ENCODE assay signal across 2 cellular contexts in the genomic region with DNA sequence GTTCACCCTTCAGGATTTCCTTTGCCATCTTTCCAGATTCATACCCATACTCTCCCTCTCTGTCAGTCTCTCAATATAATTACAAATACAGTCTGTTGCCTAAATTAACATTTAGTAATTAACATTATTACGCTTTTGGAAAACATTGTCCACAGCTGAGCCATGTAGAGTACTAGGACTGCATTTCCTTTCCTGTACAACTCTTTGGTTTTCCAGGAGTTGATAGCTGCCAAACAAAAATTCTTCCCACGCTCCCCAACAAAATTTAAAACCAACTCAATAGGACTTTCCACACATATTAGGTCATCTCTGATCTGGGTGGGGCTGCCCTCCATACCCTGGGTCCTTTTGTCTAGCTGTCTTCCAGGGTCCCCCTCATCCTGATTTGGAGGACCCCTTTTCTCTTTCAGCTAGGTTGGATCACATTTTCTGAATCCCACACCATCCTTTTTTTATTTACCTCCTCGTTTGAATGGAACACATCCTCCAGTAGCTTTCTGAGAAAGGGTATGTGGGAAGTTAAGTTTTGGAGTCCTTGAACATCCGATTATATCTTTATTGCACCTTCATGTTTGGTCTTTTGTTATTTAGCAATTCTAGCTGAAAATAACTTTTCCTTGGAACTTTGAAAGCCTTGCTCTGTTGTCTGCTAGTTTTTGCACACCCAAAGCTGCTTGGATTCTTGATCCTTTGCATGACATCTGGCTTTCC.
A peak's percentile ranks its signal among the peaks of the same experiment; 100 is the strongest.
TF ChIP-seq lines count a peak whose summit lies in the region.

No MANE protein-coding gene starts in this region.

TF ChIP-seq in HepG2, 621 proteins besides CTCF, POLR2A, EP300 and RAD21:
- TF ChIP-seq, protein P1, sequence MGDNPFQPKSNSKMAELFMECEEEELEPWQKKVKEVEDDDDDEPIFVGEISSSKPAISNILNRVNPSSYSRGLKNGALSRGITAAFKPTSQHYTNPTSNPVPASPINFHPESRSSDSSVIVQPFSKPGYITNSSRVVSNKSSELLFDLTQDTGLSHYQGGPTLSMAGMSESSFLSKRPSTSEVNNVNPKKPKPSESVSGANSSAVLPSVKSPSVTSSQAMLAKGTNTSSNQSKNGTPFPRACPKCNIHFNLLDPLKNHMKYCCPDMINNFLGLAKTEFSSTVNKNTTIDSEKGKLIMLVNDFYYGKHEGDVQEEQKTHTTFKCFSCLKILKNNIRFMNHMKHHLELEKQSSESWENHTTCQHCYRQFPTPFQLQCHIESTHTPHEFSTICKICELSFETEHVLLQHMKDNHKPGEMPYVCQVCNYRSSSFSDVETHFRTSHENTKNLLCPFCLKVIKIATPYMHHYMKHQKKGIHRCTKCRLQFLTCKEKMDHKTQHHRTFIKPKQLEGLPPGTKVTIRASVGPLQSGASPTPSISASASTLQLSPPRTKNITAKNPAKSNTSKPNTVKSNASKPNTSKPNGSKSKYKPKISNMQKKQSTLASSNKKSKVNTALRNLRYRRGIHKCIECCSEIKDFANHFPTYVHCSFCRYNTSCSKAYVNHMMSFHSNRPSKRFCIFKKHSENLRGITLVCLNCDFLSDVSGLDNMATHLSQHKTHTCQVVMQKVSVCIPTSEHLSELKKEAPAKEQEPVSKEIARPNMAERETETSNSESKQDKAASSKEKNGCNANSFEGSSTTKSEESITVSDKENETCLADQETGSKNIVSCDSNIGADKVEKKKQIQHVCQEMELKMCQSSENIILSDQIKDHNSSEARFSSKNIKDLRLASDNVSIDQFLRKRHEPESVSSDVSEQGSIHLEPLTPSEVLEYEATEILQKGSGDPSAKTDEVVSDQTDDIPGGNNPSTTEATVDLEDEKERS (CRISPR knock-in tag; IDR thresholded peaks at IDR 0.05) = peak; percentile 94
- no peak for TF ChIP-seq RBAK (CRISPR knock-in tag; IDR thresholded peaks at IDR 0.05)

TF ChIP-seq in WTC11, 78 proteins besides CTCF, POLR2A, EP300 and RAD21:
- TF ChIP-seq GTF2I (CRISPR knock-in tag; conservative IDR thresholded peaks at IDR 0.05) (peak; percentile 85; the same call in 1 of the 2 replicates), ZNF671 (CRISPR knock-in tag; IDR thresholded peaks at IDR 0.05) (no peak), TP53 (CRISPR knock-in tag; IDR thresholded peaks at IDR 0.05) (no peak), TCF7 (CRISPR knock-in tag; IDR thresholded peaks at IDR 0.05; ENCODE audit: low read depth) (no peak), FOXJ3 (CRISPR knock-in tag; IDR thresholded peaks at IDR 0.05; ENCODE audit: borderline replicate concordance) (no peak)
